Comparison of ENCODE assay signal across 15 cellular contexts in the genomic region with DNA sequence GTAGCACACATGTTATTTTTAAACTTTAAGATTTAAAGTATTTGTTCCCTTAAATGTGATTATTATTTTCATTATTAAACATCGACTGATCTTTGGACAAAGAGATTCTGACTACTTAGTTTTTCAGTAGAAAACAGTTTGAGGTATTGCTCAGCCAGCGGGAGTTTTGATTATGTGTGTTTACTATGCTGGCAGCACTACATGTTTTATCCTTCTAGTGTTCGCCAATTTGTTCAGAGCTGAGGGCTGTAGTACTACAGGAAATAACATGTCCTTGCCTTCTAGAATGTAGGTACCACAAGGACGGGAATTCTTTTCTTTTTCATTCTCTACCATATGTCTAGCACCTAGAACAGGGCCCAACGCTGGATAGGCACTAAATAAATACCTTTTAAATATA. TPM values are rescaled to one million over a fixed set of nuclear protein-coding genes. Genes with fewer than 3 reads are reported as not detected.
DNase-seq lines count a peak whose midpoint lies in the region; ATAC-seq and TF ChIP-seq lines count a peak whose summit lies in the region.
"Had no signal": no experiment of that assay in that cellular context is flagged by ENCODE, and none has a peak within 500 bp of the region (broad histone marks: within the 10 kb centered on the region; RNA-seq: fewer than 3 reads in every experiment).

No MANE protein-coding gene starts in this region.

- no peaks in the 10 kb centered on the region for H3K9me3 Mint-ChIP-seq in mesothelial cell of epicardium
- H3K9me3 Mint-ChIP-seq in activated CD4-positive, alpha-beta T cell treated with anti-CD3 and anti-CD28 coated beads, Interleukin-2, amount 10 ng/mL, durations not matched to agents 24 days and 14 days: no peaks in the 10 kb centered on the region
- H3K9me3 Mint-ChIP-seq: CD14-positive monocyte; CD4-positive, alpha-beta memory T cell; GM23338 had no signal

- no peaks in the 10 kb centered on the region for H3K27me3 Mint-ChIP-seq in mesothelial cell of epicardium (ENCODE audit: low read depth)
- H3K27me3 Mint-ChIP-seq in activated CD4-positive, alpha-beta T cell treated with anti-CD3 and anti-CD28 coated beads, Interleukin-2, amount 10 ng/mL, durations not matched to agents 24 days and 14 days: peaks cover 1% of the 10 kb centered on the region

- no peak for ATAC-seq in GM18520 (IDR thresholded peaks at IDR 0.05; ENCODE audit: unreplicated experiment)
- ATAC-seq: GM12878, GM23338 had no signal

- intact Hi-C loops in activated CD4-positive, alpha-beta T cell treated with anti-CD3 and anti-CD28 coated beads, Interleukin-2, amount 10 ng/mL, durations not matched to agents 24 days and 14 days (cut with micrococcal nuclease): no loop called here

- no peak for TF ChIP-seq CTCF in mesothelial cell of epicardium (IDR thresholded peaks at IDR 0.05; ENCODE audit: unreplicated experiment)

- peak; percentile 6 to 45 for DNase-seq in NCI-H2081 (lab: John Stamatoyannopoulos, UW)
- DNase-seq in NCI-H2081 treated with DMSO at 0.1 percent for 48 hours (lab: John Stamatoyannopoulos, UW): no peak
- peak; percentile 23 for DNase-seq in DMS153 treated with DMSO at 0.1 percent for 48 hours (lab: John Stamatoyannopoulos, UW; ENCODE audit: unreplicated experiment)
- DNase-seq in NCI-H446 treated with DMSO at 0.1 percent for 48 hours (lab: John Stamatoyannopoulos, UW): peak; percentile 3
- no peak for DNase-seq in mesothelial cell of epicardium (ENCODE audit: low spot score in 2 of 2, unreplicated experiment in 2 of 2)
- DNase-seq in activated CD4-positive, alpha-beta T cell treated with anti-CD3 and anti-CD28 coated beads, Interleukin-2, amount 10 ng/mL, durations not matched to agents 24 days and 14 days: no peak
- DNase-seq in activated gamma-delta T cell treated with Interleukin-2 at 50 U/mL for 16 hours: no peak
- DNase-seq: 8988T; Calu3; CD4-positive, alpha-beta memory T cell; HCEC 1CT had no signal

- H3K36me3 Mint-ChIP-seq in mesothelial cell of epicardium: peaks cover 32% of the 10 kb centered on the region
- no peaks in the 10 kb centered on the region for H3K36me3 Mint-ChIP-seq in activated CD4-positive, alpha-beta T cell treated with anti-CD3 and anti-CD28 coated beads, Interleukin-2, amount 10 ng/mL, durations not matched to agents 24 days and 14 days (ENCODE audit: low read depth)
- H3K36me3 Mint-ChIP-seq: CD14-positive monocyte; CD4-positive, alpha-beta memory T cell had no signal

- H3K4me3 Mint-ChIP-seq in mesothelial cell of epicardium: no peak overlapping the region
- no peak overlapping the region for H3K4me3 Mint-ChIP-seq in activated CD4-positive, alpha-beta T cell treated with anti-CD3 and anti-CD28 coated beads, Interleukin-2, amount 10 ng/mL, durations not matched to agents 24 days and 14 days
- H3K4me3 Mint-ChIP-seq: CD14-positive monocyte; CD4-positive, alpha-beta memory T cell; GM23338 had no signal

- peaks cover 34% of the 10 kb centered on the region for H3K4me1 Mint-ChIP-seq in mesothelial cell of epicardium
- H3K4me1 Mint-ChIP-seq in activated CD4-positive, alpha-beta T cell treated with anti-CD3 and anti-CD28 coated beads, Interleukin-2, amount 10 ng/mL, durations not matched to agents 24 days and 14 days: peaks cover 8% of the 10 kb centered on the region
- H3K4me1 Mint-ChIP-seq: CD4-positive, alpha-beta memory T cell had no signal

- H3K27ac Mint-ChIP-seq in mesothelial cell of epicardium: peak overlapping the region; percentile 21
- no peak overlapping the region for H3K27ac Mint-ChIP-seq in activated CD4-positive, alpha-beta T cell treated with anti-CD3 and anti-CD28 coated beads, Interleukin-2, amount 10 ng/mL, durations not matched to agents 24 days and 14 days
- H3K27ac Mint-ChIP-seq: CD4-positive, alpha-beta memory T cell; GM23338 had no signal

RNA-seq across cellular contexts. Expression of gene LCA5, which starts 11.1 kb away (rescaled TPM):
- total RNA-seq in mesothelial cell of epicardium: 8.7 to 9.2 TPM (median 8.9 TPM) in 3 replicates
- total RNA-seq in activated CD4-positive, alpha-beta T cell treated with anti-CD3 and anti-CD28 coated beads, Interleukin-2, amount 10 ng/mL, durations not matched to agents 24 days and 14 days: 0.05 and 0.07 TPM in 2 replicates

Comparison
In these comparisons a context has a peak if more than half of its experiments do, and no peak if none do; other contexts are left out.
1. DNase-seq: peak in NCI-H2081 (2 of 2), DMS153 treated with DMSO at 0.1 percent for 48 hours (single experiment) and NCI-H446 treated with DMSO at 0.1 percent for 48 hours (single experiment); none in NCI-H2081 treated with DMSO at 0.1 percent for 48 hours (single experiment), mesothelial cell of epicardium (0 of 2), activated CD4-positive, alpha-beta T cell treated with anti-CD3 and anti-CD28 coated beads, Interleukin-2, amount 10 ng/mL, durations not matched to agents 24 days and 14 days (single experiment) and activated gamma-delta T cell treated with Interleukin-2 at 50 U/mL for 16 hours (single experiment).